Comparison of ENCODE assay signal across 40 cellular contexts in genomic region chr9:114269023-114269422, GRCh38. TPM values are rescaled to one million over a fixed set of nuclear protein-coding genes. Genes with fewer than 3 reads are reported as not detected.
"Had no signal": no experiment of that assay in that cellular context is flagged by ENCODE, and none has a peak within 500 bp of the region (broad histone marks: within the 10 kb centered on the region; RNA-seq: fewer than 3 reads in every experiment).

No MANE protein-coding gene starts in this region.

- ATAC-seq: activated CD8-positive, alpha-beta T cell treated with anti-CD3 and anti-CD28 coated beads for 36 hours; activated naive CD4-positive, alpha-beta T cell treated with anti-CD3 and anti-CD28 coated beads, Interleukin-2, amount 50 U/mL, for 72 hours; activated T-cell treated with anti-CD3 and anti-CD28 coated beads, Interleukin-2, amount 50 U/mL, for 4 hours; activated T-cell treated with anti-CD3 and anti-CD28 coated beads, Interleukin-2, amount 50 U/mL, for 72 hours; activated T-helper 17 cell treated with anti-CD3 and anti-CD28 coated beads, Interleukin-2, amount 50 U/mL, for 72 hours had no signal

- H3K27ac Mint-ChIP-seq: activated B cell treated with CpG ODN at 0.5 μM for 24 hours; activated CD4-positive, alpha-beta memory T cell treated with anti-CD3 and anti-CD28 coated beads for 36 hours; activated CD4-positive, alpha-beta T cell treated with anti-CD3 and anti-CD28 coated beads, Interleukin-2, amount 10 ng/mL, durations not matched to agents 24 days and 14 days; activated CD8-positive, alpha-beta T cell treated with anti-CD3 and anti-CD28 coated beads for 36 hours; activated naive CD4-positive, alpha-beta T cell treated with anti-CD3 and anti-CD28 coated beads for 36 hours; activated naive CD4-positive, alpha-beta T cell treated with anti-CD3 and anti-CD28 coated beads, Interleukin-2, amount 50 U/mL, for 72 hours; activated naive CD8-positive, alpha-beta T cell treated with anti-CD3 and anti-CD28 coated beads for 36 hours; activated T-cell treated with anti-CD3 and anti-CD28 coated beads, Interleukin-2, amount 50 U/mL, for 72 hours; activated T-helper 1 cell treated with anti-CD3 and anti-CD28 coated beads, Interleukin-12 subunit alpha, Interleukin-12 subunit beta, Interleukin-2, Interleukin-4 antibody, amounts not matched to agents 30 ng/mL and 10 ng/mL and 1 ng/mL, durations not matched to agents 14 hours and 24 hours and 36 hours; activated T-helper 17 cell treated with anti-CD3 and anti-CD28 coated beads, Interleukin-2, amount 50 U/mL, for 72 hours; brain; T-helper 1 cell treated with Interleukin-12 subunit alpha and Interleukin-12 subunit beta and Interleukin-4 antibody, amounts not matched to agents 30 μg/mL and 1 μg/mL, for 36 hours; T-helper 2 cell treated with Interferon-gamma antibody and Interleukin-4, amounts not matched to agents 5 μg/mL and 100 μg/mL, for 36 hours had no signal

- H3K27me3 Mint-ChIP-seq: activated CD4-positive, alpha-beta memory T cell treated with anti-CD3 and anti-CD28 coated beads for 36 hours; activated CD4-positive, alpha-beta T cell treated with anti-CD3 and anti-CD28 coated beads, Interleukin-2, amount 10 ng/mL, durations not matched to agents 24 days and 14 days; activated naive CD8-positive, alpha-beta T cell treated with anti-CD3 and anti-CD28 coated beads for 36 hours had no signal

- H3K27me3 ChIP-seq: adrenal gland, ascending aorta, cardiac muscle cell had no signal

- H3K36me3 ChIP-seq: ascending aorta, cardiac muscle cell had no signal

- H3K4me1 ChIP-seq: adrenal gland, ascending aorta had no signal

- H3K4me3 Mint-ChIP-seq: activated B cell treated with CpG ODN at 0.5 μM for 24 hours; activated CD4-positive, alpha-beta memory T cell treated with anti-CD3 and anti-CD28 coated beads for 36 hours; activated CD4-positive, alpha-beta T cell treated with anti-CD3 and anti-CD28 coated beads, Interleukin-2, amount 10 ng/mL, durations not matched to agents 24 days and 14 days; activated CD8-positive, alpha-beta T cell treated with anti-CD3 and anti-CD28 coated beads for 36 hours; activated naive CD4-positive, alpha-beta T cell treated with anti-CD3 and anti-CD28 coated beads for 36 hours; activated naive CD8-positive, alpha-beta T cell treated with anti-CD3 and anti-CD28 coated beads for 36 hours; activated T-cell treated with anti-CD3 and anti-CD28 coated beads, Interleukin-2, amount 50 U/mL, for 4 hours; activated T-cell treated with anti-CD3 and anti-CD28 coated beads, Interleukin-2, amount 50 U/mL, for 72 hours; activated T-helper 1 cell treated with anti-CD3 and anti-CD28 coated beads, Interleukin-12 subunit alpha, Interleukin-12 subunit beta, Interleukin-2, Interleukin-4 antibody, amounts not matched to agents 30 ng/mL and 10 ng/mL and 1 ng/mL, durations not matched to agents 14 hours and 24 hours and 36 hours; activated T-helper 17 cell treated with anti-CD3 and anti-CD28 coated beads, Interleukin-2, amount 50 U/mL, for 72 hours; brain; central memory CD8-positive, alpha-beta T cell; T-helper 1 cell treated with Interleukin-12 subunit alpha and Interleukin-12 subunit beta and Interleukin-4 antibody, amounts not matched to agents 30 μg/mL and 1 μg/mL, for 36 hours; T-helper 2 cell treated with Interferon-gamma antibody and Interleukin-4, amounts not matched to agents 5 μg/mL and 100 μg/mL, for 36 hours had no signal

- H3K27ac ChIP-seq: adrenal gland, ascending aorta, cardiac muscle cell, VCaP had no signal

- H3K4me3 ChIP-seq: adrenal gland, ascending aorta, cardiac muscle cell had no signal

- H3K9me3 ChIP-seq: adrenal gland, ascending aorta had no signal

- H3K4me1 Mint-ChIP-seq: activated B cell treated with CpG ODN at 0.5 μM for 24 hours; activated CD4-positive, alpha-beta T cell treated with anti-CD3 and anti-CD28 coated beads, Interleukin-2, amount 10 ng/mL, durations not matched to agents 24 days and 14 days; activated naive CD8-positive, alpha-beta T cell treated with anti-CD3 and anti-CD28 coated beads for 36 hours; activated T-helper 17 cell treated with anti-CD3 and anti-CD28 coated beads, Interleukin-2, amount 50 U/mL, for 72 hours had no signal

- FAIRE-seq: bronchial epithelial cell, TTC549 had no signal

- H3K9me3 Mint-ChIP-seq: activated B cell treated with CpG ODN at 0.5 μM for 24 hours; activated CD4-positive, alpha-beta memory T cell treated with anti-CD3 and anti-CD28 coated beads for 36 hours; activated CD4-positive, alpha-beta T cell treated with anti-CD3 and anti-CD28 coated beads, Interleukin-2, amount 10 ng/mL, durations not matched to agents 24 days and 14 days; activated CD8-positive, alpha-beta T cell treated with anti-CD3 and anti-CD28 coated beads for 36 hours; activated naive CD4-positive, alpha-beta T cell treated with anti-CD3 and anti-CD28 coated beads for 36 hours; activated naive CD4-positive, alpha-beta T cell treated with anti-CD3 and anti-CD28 coated beads, Interleukin-2, amount 50 U/mL, for 72 hours; activated naive CD8-positive, alpha-beta T cell treated with anti-CD3 and anti-CD28 coated beads for 36 hours; activated T-cell treated with anti-CD3 and anti-CD28 coated beads, Interleukin-2, amount 50 U/mL, for 4 hours; activated T-cell treated with anti-CD3 and anti-CD28 coated beads, Interleukin-2, amount 50 U/mL, for 72 hours; activated T-helper 1 cell treated with anti-CD3 and anti-CD28 coated beads, Interleukin-12 subunit alpha, Interleukin-12 subunit beta, Interleukin-2, Interleukin-4 antibody, amounts not matched to agents 30 ng/mL and 10 ng/mL and 1 ng/mL, durations not matched to agents 14 hours and 24 hours and 36 hours; activated T-helper 17 cell treated with anti-CD3 and anti-CD28 coated beads, Interleukin-2, amount 50 U/mL, for 72 hours; brain; central memory CD8-positive, alpha-beta T cell; T-helper 1 cell treated with Interleukin-12 subunit alpha and Interleukin-12 subunit beta and Interleukin-4 antibody, amounts not matched to agents 30 μg/mL and 1 μg/mL, for 36 hours; T-helper 2 cell treated with Interferon-gamma antibody and Interleukin-4, amounts not matched to agents 5 μg/mL and 100 μg/mL, for 36 hours had no signal

- DNase-seq: activated B cell treated with CpG ODN at 0.5 μM for 24 hours; activated CD4-positive, alpha-beta memory T cell treated with anti-CD3 and anti-CD28 coated beads for 36 hours; activated CD4-positive, alpha-beta T cell treated with anti-CD3 and anti-CD28 coated beads for 4 hours; activated CD4-positive, alpha-beta T cell treated with anti-CD3 and anti-CD28 coated beads, Interleukin-2, amount 10 ng/mL, durations not matched to agents 24 days and 14 days; activated CD4-positive, alpha-beta T cell treated with anti-CD3 and anti-CD28 coated beads, Interleukin-2, amount 50 U/mL, for 1 hour; activated CD4-positive, alpha-beta T cell treated with anti-CD3 and anti-CD28 coated beads, Interleukin-2, amount 50 U/mL, for 4 hours; activated CD4-positive, CD25-positive, alpha-beta regulatory T cell treated with anti-CD3 and anti-CD28 coated beads, Interleukin-2, amount 50 U/mL, for 72 hours; activated CD8-positive, alpha-beta memory T cell treated with anti-CD3 and anti-CD28 coated beads, Interleukin-2, amount 50 U/mL, for 4 hours; activated CD8-positive, alpha-beta T cell treated with anti-CD3 and anti-CD28 coated beads for 36 hours; activated effector memory CD4-positive, alpha-beta T cell treated with anti-CD3 and anti-CD28 coated beads, Interleukin-2, amount 50 U/mL, for 16 hours; activated gamma-delta T cell treated with Interleukin-2 at 50 U/mL for 16 hours; activated naive CD4-positive, alpha-beta T cell; activated naive CD4-positive, alpha-beta T cell treated with anti-CD3 and anti-CD28 coated beads for 36 hours; activated naive CD4-positive, alpha-beta T cell treated with anti-CD3 and anti-CD28 coated beads, Interleukin-2, amount 50 U/mL, for 16 hours; activated naive CD8-positive, alpha-beta T cell treated with anti-CD3 and anti-CD28 coated beads for 36 hours; activated T-cell treated with anti-CD3 and anti-CD28 coated beads for 4 hours; activated T-cell treated with anti-CD3 and anti-CD28 coated beads, Interleukin-2, amount 50 U/mL, for 1 hour; activated T-cell treated with anti-CD3 and anti-CD28 coated beads, Interleukin-2, amount 50 U/mL, for 4 hours; activated T-cell treated with anti-CD3 and anti-CD28 coated beads, Interleukin-2, amount 50 U/mL, for 72 hours; adrenal gland; amygdala; anterior cingulate cortex; caudate nucleus; SW 1271; T-helper 1 cell; T-helper 2 cell; T-helper 9 cell had no signal

- H3K36me3 Mint-ChIP-seq: activated CD4-positive, alpha-beta memory T cell treated with anti-CD3 and anti-CD28 coated beads for 36 hours; activated naive CD4-positive, alpha-beta T cell treated with anti-CD3 and anti-CD28 coated beads, Interleukin-2, amount 50 U/mL, for 72 hours; activated naive CD8-positive, alpha-beta T cell treated with anti-CD3 and anti-CD28 coated beads for 36 hours; brain had no signal

RNA-seq across cellular contexts. Expression of gene ORM1, which starts 53.9 kb away (rescaled TPM):
- total RNA-seq: activated B cell treated with CpG ODN at 0.5 μM for 24 hours; activated CD4-positive, alpha-beta memory T cell treated with anti-CD3 and anti-CD28 coated beads for 36 hours; activated CD4-positive, alpha-beta T cell treated with anti-CD3 and anti-CD28 coated beads, Interleukin-2, amount 10 ng/mL, durations not matched to agents 24 days and 14 days; activated CD8-positive, alpha-beta memory T cell treated with anti-CD3 and anti-CD28 coated beads for 36 hours; activated CD8-positive, alpha-beta T cell treated with anti-CD3 and anti-CD28 coated beads for 36 hours; activated naive CD4-positive, alpha-beta T cell treated with anti-CD3 and anti-CD28 coated beads for 36 hours; activated naive CD4-positive, alpha-beta T cell treated with anti-CD3 and anti-CD28 coated beads, Interleukin-2, amount 50 U/mL, for 72 hours; activated naive CD8-positive, alpha-beta T cell treated with anti-CD3 and anti-CD28 coated beads for 36 hours; activated T-cell treated with anti-CD3 and anti-CD28 coated beads, Interleukin-2, amount 50 U/mL, for 72 hours; activated T-helper 1 cell treated with anti-CD3 and anti-CD28 coated beads, Interleukin-12 subunit alpha, Interleukin-12 subunit beta, Interleukin-2, Interleukin-4 antibody, amounts not matched to agents 30 ng/mL and 10 ng/mL and 1 ng/mL, durations not matched to agents 14 hours and 24 hours and 36 hours; activated T-helper 17 cell treated with anti-CD3 and anti-CD28 coated beads, Interleukin-2, amount 50 U/mL, for 72 hours; bronchial epithelial cell; cardiac muscle cell had no signal
